Comparison of ENCODE assay signal across 8 cellular contexts in the genomic region with DNA sequence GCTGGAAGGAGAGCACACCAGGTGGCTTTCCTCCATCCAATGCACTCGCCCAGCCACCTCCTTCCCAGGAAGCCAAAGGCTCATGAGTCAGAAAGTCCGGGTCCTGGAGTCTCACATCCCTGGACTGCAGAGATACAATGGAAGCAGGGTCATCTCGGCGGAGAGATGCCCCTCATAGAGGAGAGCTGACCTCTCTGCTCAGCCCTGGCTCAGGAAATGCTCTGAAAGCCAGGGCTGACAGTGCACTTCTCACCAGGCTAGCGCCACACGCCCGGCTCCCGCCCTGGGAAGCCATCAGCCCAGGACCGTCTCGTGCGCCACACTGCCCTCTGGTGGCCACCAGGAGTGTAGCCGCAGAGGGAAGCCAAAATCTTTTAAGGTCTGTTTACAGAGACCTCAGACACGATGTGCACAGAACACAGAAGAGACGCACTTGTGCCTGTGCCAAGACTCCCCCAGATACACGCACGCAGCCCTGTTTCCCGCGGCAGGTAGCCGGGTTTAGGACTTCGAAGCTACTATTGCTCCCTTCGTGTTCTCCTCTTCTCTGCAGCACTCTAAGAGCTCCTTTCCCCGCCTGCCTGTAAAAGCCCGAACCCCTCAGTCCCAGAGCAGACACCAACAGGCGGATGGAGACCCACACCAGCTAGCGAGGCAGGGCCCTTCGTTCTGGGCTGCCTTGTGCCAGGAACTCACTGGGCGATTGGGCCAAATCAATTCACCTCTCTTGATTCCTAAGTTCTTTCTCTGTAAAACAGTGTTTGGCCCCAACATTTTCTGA. TPM values are rescaled to one million over a fixed set of nuclear protein-coding genes. Genes with fewer than 3 reads are reported as not detected.
DNase-seq lines count a peak whose midpoint lies in the region; ATAC-seq and TF ChIP-seq lines count a peak whose summit lies in the region.

No MANE protein-coding gene starts in this region.

- H3K4me1 Mint-ChIP-seq in neural progenitor cell, result peaks cover 14% of the 10 kb centered on the region

- no peaks in the 10 kb centered on the region for H3F3A ChIP-seq in neural progenitor cell (ENCODE audit: low read depth)

- peaks cover 18% of the 10 kb centered on the region for H3K27me3 Mint-ChIP-seq in neural progenitor cell (ENCODE audit: insufficient read depth, low read depth)

- H3K9me3 ChIP-seq in HUES6 (ENCODE audit: control insufficient read depth, insufficient read depth, low read depth, low read length) (no peaks in the 10 kb centered on the region), Peyer's patch (no peaks in the 10 kb centered on the region), neural progenitor cell (ENCODE audit: low read depth) (no peaks in the 10 kb centered on the region)

- H3K36me3 ChIP-seq in HUES6 (ENCODE audit: control insufficient read depth, insufficient read depth, low read length) (no peaks in the 10 kb centered on the region), Peyer's patch (no peaks in the 10 kb centered on the region), neural progenitor cell (no peaks in the 10 kb centered on the region)

- H3K79me2 ChIP-seq in neural progenitor cell (ENCODE audit: low read depth), result no peaks in the 10 kb centered on the region

- peak overlapping the region; percentile 44 for H3K4me3 ChIP-seq in HUES6 (ENCODE audit: low read depth, low read length)
- H3K4me3 ChIP-seq in Peyer's patch, result no peak overlapping the region
- H3K4me3 ChIP-seq in fibroblast of pulmonary artery (replicated peaks; ENCODE audit: low read depth, low read length), result no peak overlapping the region
- H3K4me3 ChIP-seq in neural progenitor cell, result peak overlapping the region; percentile 21

- H3K9me3 Mint-ChIP-seq in neural progenitor cell, result no peaks in the 10 kb centered on the region

- peak; percentile 76 for ATAC-seq in GM21515 (IDR thresholded peaks at IDR 0.05; ENCODE audit: unreplicated experiment)

- H3K27me3 ChIP-seq in HUES6 (ENCODE audit: control insufficient read depth, insufficient read depth, low read length), result peaks cover 45% of the 10 kb centered on the region
- H3K27me3 ChIP-seq in Peyer's patch, result no peaks in the 10 kb centered on the region
- peaks cover 36% of the 10 kb centered on the region for H3K27me3 ChIP-seq in neural progenitor cell

- no peak for TF ChIP-seq POLR2A in Peyer's patch (IDR thresholded peaks at IDR 0.05)

- peak overlapping the region; percentile 61 for H3K4me2 ChIP-seq in neural progenitor cell

- no peaks in the 10 kb centered on the region for H3K36me3 Mint-ChIP-seq in neural progenitor cell

- peak overlapping the region; percentile 28 for H3K4me3 Mint-ChIP-seq in neural progenitor cell

- H3K4me1 ChIP-seq in HUES6 (ENCODE audit: control insufficient read depth, insufficient read depth, low read length) (peaks cover 11% of the 10 kb centered on the region), Peyer's patch (peaks cover 0 to 3% (median 0%) of the 10 kb centered on the region in 4 donors), neural progenitor cell (peaks cover 3% of the 10 kb centered on the region)

- DNase-seq in DMS 273 (lab: John Stamatoyannopoulos, UW; ENCODE audit: unreplicated experiment) (peak; percentile 84), Peyer's patch (peak; percentile 47 to 86 (median 77)), activated T-helper 1 cell treated with Interleukin-2 at 50 U/mL for 16 hours (ENCODE audit: low read depth) (peak; percentile 53), fibroblast of pulmonary artery (ENCODE audit: low read depth) (peak; percentile 76), neural progenitor cell (ENCODE audit: low spot score) (peak; percentile 90), stromal cell of bone marrow (ENCODE audit: low read depth) (peak; percentile 53)

- peak overlapping the region; percentile 51 for H3K27ac Mint-ChIP-seq in neural progenitor cell

- no peak overlapping the region for H3K27ac ChIP-seq in HUES6 (ENCODE audit: low read depth, low read length)
- H3K27ac ChIP-seq in Peyer's patch, result no peak overlapping the region
- H3K27ac ChIP-seq in neural progenitor cell, result no peak overlapping the region

- H2AFZ ChIP-seq in neural progenitor cell (replicated peaks), result peak overlapping the region; percentile 88

- no peak overlapping the region for H3K9ac ChIP-seq in HUES6 (ENCODE audit: low read length)
- no peak overlapping the region for H3K9ac ChIP-seq in neural progenitor cell

- no peaks in the 10 kb centered on the region for H4K20me1 ChIP-seq in neural progenitor cell (ENCODE audit: low read depth)

- TF ChIP-seq CTCF in Peyer's patch (IDR thresholded peaks at IDR 0.05) (peak; percentile 60 to 94 (median 80)), fibroblast of pulmonary artery (IDR thresholded peaks at IDR 0.05; ENCODE audit: low read length, missing control alignments) (peak; percentile 90), neural progenitor cell (IDR thresholded peaks at IDR 0.05) (peak; percentile 95)

RNA-seq across cellular contexts. Expression of a gene that starts 9.7 kb away (rescaled TPM):
- 1 to 10 TPM in 3 of 4 donors, under 1 TPM in 1; 0.35 to 5.8 (median 3.0) TPM for total RNA-seq in Peyer's patch
- total RNA-seq in neural progenitor cell (ENCODE audit: low replicate concordance), result 2.0 and 2.4 TPM in 2 replicates

Comparison
In these comparisons a context has a peak if more than half of its experiments do, and no peak if none do; other contexts are left out.
1. H3K4me3 ChIP-seq: peak in HUES6 (single experiment) and neural progenitor cell (single experiment); none in Peyer's patch (0 of 4) and fibroblast of pulmonary artery (single experiment).
2. Peak in every context shown above with its lines, with median percentiles within 50 percentile points of each other: DNase-seq and CTCF ChIP-seq.